Comparison of ENCODE assay signal across 13 cellular contexts in genomic region chr16:84478172-84478948, GRCh38. TPM values are rescaled to one million over a fixed set of nuclear protein-coding genes. Genes with fewer than 3 reads are reported as not detected.
A peak's percentile ranks its signal among the peaks of the same experiment; 100 is the strongest.
DNase-seq lines count a peak whose midpoint lies in the region; ATAC-seq and TF ChIP-seq lines count a peak whose summit lies in the region.
"Had no signal": no experiment of that assay in that cellular context is flagged by ENCODE, and none has a peak within 500 bp of the region (broad histone marks: within the 10 kb centered on the region; RNA-seq: fewer than 3 reads in every experiment).

No MANE protein-coding gene starts in this region.

- H3K9me3 ChIP-seq in Caco-2 (peaks cover 5% of the 10 kb centered on the region), MG63 (no peaks in the 10 kb centered on the region)
- H3K9me3 ChIP-seq: gastroesophageal sphincter, SJSA1 had no signal

- DNase-seq in Caco-2: no peak
- peak; percentile 17 for DNase-seq in MG63
- DNase-seq in coronary artery (ENCODE audit: low spot score): peak; percentile 43
- peak; percentile 47 for DNase-seq in non-pigmented ciliary epithelial cell (ENCODE audit: low read depth)
- DNase-seq in DMS 273 (lab: John Stamatoyannopoulos, UW; ENCODE audit: unreplicated experiment): no peak
- DNase-seq: NCI-H2081 had no signal

- H3K27me3 Mint-ChIP-seq in Caco-2 (ENCODE audit: insufficient read depth, unreplicated experiment): no peaks in the 10 kb centered on the region
- H3K27me3 Mint-ChIP-seq: memory B cell had no signal

- H3K4me1 ChIP-seq in Caco-2: peaks cover 9% of the 10 kb centered on the region
- H3K4me1 ChIP-seq: gastroesophageal sphincter had no signal

- no peak overlapping the region for H3K27ac ChIP-seq in coronary artery
- H3K27ac ChIP-seq: gastroesophageal sphincter, SJSA1 had no signal

- H3K4me3 ChIP-seq in Caco-2 (ENCODE audit: low read depth, low read length) (no peak overlapping the region), MG63 (no peak overlapping the region), coronary artery (no peak overlapping the region)
- H3K4me3 ChIP-seq: gastroesophageal sphincter, SJSA1 had no signal

- H3K36me3 Mint-ChIP-seq in Caco-2 (ENCODE audit: insufficient read depth, unreplicated experiment): peaks cover 22% of the 10 kb centered on the region

- POLR2A ChIA-PET in Caco-2 (lab: Charles Lee): no interaction called here

- BruUV-seq in Caco-2 (replicated peaks; lab: Mats Ljungman, UMichigan): TSS peak; percentile 36

- peaks cover 12% of the 10 kb centered on the region for H3K4me1 Mint-ChIP-seq in Caco-2 (ENCODE audit: low read depth, unreplicated experiment)
- H3K4me1 Mint-ChIP-seq: memory B cell had no signal

- H3K27ac Mint-ChIP-seq in Caco-2 (ENCODE audit: unreplicated experiment): no peak overlapping the region
- H3K27ac Mint-ChIP-seq: brain, memory B cell had no signal

- CTCF ChIA-PET in Caco-2 (lab: Charles Lee): no interaction called here

- no peak overlapping the region for H3K4me3 Mint-ChIP-seq in Caco-2 (ENCODE audit: unreplicated experiment)
- H3K4me3 Mint-ChIP-seq: brain, memory B cell had no signal

- peaks cover 25% of the 10 kb centered on the region for H3K9me3 Mint-ChIP-seq in Caco-2 (ENCODE audit: unreplicated experiment)

- H3K36me3 ChIP-seq in Caco-2 (ENCODE audit: control insufficient read depth, insufficient read depth, low read length): peaks cover 2% of the 10 kb centered on the region; the same call in 1 of the 2 replicates
- H3K36me3 ChIP-seq in MG63: peaks cover 5% of the 10 kb centered on the region

- ATAC-seq in GM19023 (IDR thresholded peaks at IDR 0.05; ENCODE audit: unreplicated experiment) (no peak), HG03469 (IDR thresholded peaks at IDR 0.05; ENCODE audit: unreplicated experiment) (no peak), HG03432 (IDR thresholded peaks at IDR 0.05; ENCODE audit: unreplicated experiment) (no peak)
- ATAC-seq: gastroesophageal sphincter had no signal

- intact Hi-C loops in Caco-2 (cut with micrococcal nuclease; ENCODE audit: unreplicated experiment): no loop called here

- TF ChIP-seq CTCF in Caco-2 (IDR thresholded peaks at IDR 0.05; ENCODE audit: insufficient read depth in 1 of 2, low read depth in 1 of 2, low read length in 1 of 2, severe bottlenecking in 1 of 2, unreplicated experiment in 1 of 2): no peak
- no peak for TF ChIP-seq CTCF in coronary artery (IDR thresholded peaks at IDR 0.05)

- H3K27me3 ChIP-seq in Caco-2 (replicated peaks; ENCODE audit: control insufficient read depth, insufficient read depth, low read length) (no peaks in the 10 kb centered on the region), MG63 (no peaks in the 10 kb centered on the region)
- H3K27me3 ChIP-seq: gastroesophageal sphincter, SJSA1 had no signal

RNA-seq across cellular contexts. Expression of gene MEAK7, which starts 26.1 kb away (rescaled TPM):
- 30.9 and 32.7 TPM in 2 replicates for total RNA-seq in Caco-2 (2022)
- 12.3 and 15.0 TPM in 2 replicates for total RNA-seq in MG63 (2014; rRNA removed; shearing (Covaris generic); ENCODE audit: low replicate concordance)

Comparison
In these comparisons a context has a peak if more than half of its experiments do, and no peak if none do; other contexts are left out.
1. DNase-seq: peak in MG63 (single experiment), coronary artery (single experiment) and non-pigmented ciliary epithelial cell (single experiment); none in Caco-2 (0 of 2) and DMS 273 (single experiment).